In genomic region chr1:223276029-223276428, GRCh38 we compare ENCODE assay signal across 24 cellular contexts.
"Had no signal": no experiment of that assay in that cellular context is flagged by ENCODE, and none has a peak within 500 bp of the region (broad histone marks: within the 10 kb centered on the region; RNA-seq: fewer than 3 reads in every experiment).

No MANE protein-coding gene starts in this region.

- H3K27me3 ChIP-seq: gastroesophageal sphincter, hepatocyte, neural progenitor cell, uterus had no signal

- H2AFZ ChIP-seq: hepatocyte, neural progenitor cell had no signal

- ATAC-seq: effector memory CD8-positive, alpha-beta T cell; gastroesophageal sphincter; natural killer cell; right cardiac atrium; T-helper 17 cell had no signal

- H3K4me3 Mint-ChIP-seq: activated T-cell treated with anti-CD3 and anti-CD28 coated beads, Interleukin-2, amount 50 U/mL, for 24 hours; effector memory CD8-positive, alpha-beta T cell; natural killer cell; neural progenitor cell; T-helper 17 cell; type B pancreatic cell had no signal

- H3K9ac ChIP-seq: neural progenitor cell had no signal

- H3K4me1 ChIP-seq: gastroesophageal sphincter, left ventricle myocardium inferior, spleen, uterus had no signal

- H3K27me3 Mint-ChIP-seq: activated T-cell treated with anti-CD3 and anti-CD28 coated beads, Interleukin-2, amount 50 U/mL, for 24 hours; T-helper 17 cell had no signal

- H3K9me3 Mint-ChIP-seq: activated T-cell treated with anti-CD3 and anti-CD28 coated beads, Interleukin-2, amount 50 U/mL, for 24 hours; activated T-helper 2 cell treated with anti-CD3 and anti-CD28 coated beads, Interferon-gamma antibody, Interleukin-2, Interleukin-4, amounts not matched to agents 10 μg/mL and 5 μg/mL and 100 μg/mL, durations not matched to agents 14 hours and 24 hours and 36 hours; effector memory CD8-positive, alpha-beta T cell; natural killer cell; type B pancreatic cell had no signal

- H3K36me3 Mint-ChIP-seq: natural killer cell, neural progenitor cell, type B pancreatic cell had no signal

- H3K4me2 ChIP-seq: hepatocyte, neural progenitor cell had no signal

- H3K4me1 Mint-ChIP-seq: natural killer cell had no signal

- H3K4me3 ChIP-seq: gastroesophageal sphincter, hepatocyte, left ventricle myocardium inferior, lung, neural progenitor cell, spleen, thoracic aorta, uterus had no signal

- H3K27ac ChIP-seq: gastroesophageal sphincter, hepatocyte, left ventricle myocardium inferior, neural progenitor cell, spleen, thoracic aorta, uterus had no signal

- H3K79me2 ChIP-seq: hepatocyte had no signal

- DNase-seq: activated CD4-positive, CD25-positive, alpha-beta regulatory T cell treated with anti-CD3 and anti-CD28 coated beads, Interleukin-2, amount 50 U/mL, for 72 hours; activated CD8-positive, alpha-beta memory T cell treated with anti-CD3 and anti-CD28 coated beads, Interleukin-2, amount 50 U/mL, for 4 hours; activated T-cell treated with anti-CD3 and anti-CD28 coated beads, Interleukin-2, amount 50 U/mL, for 24 hours; amygdala; caudate nucleus; cortex of kidney; effector memory CD8-positive, alpha-beta T cell; islet precursor cell; left ventricle myocardium inferior; mesendoderm; natural killer cell; posterior cingulate gyrus; right cardiac atrium; spleen; stimulated activated naive CD4-positive, alpha-beta T cell; T-helper 17 cell; uterus had no signal

- H3K36me3 ChIP-seq: gastroesophageal sphincter, left ventricle myocardium inferior, neural progenitor cell, spleen, thoracic aorta, uterus had no signal

- H3K27ac Mint-ChIP-seq: activated T-cell treated with anti-CD3 and anti-CD28 coated beads, Interleukin-2, amount 50 U/mL, for 24 hours; activated T-helper 2 cell treated with anti-CD3 and anti-CD28 coated beads, Interferon-gamma antibody, Interleukin-2, Interleukin-4, amounts not matched to agents 10 μg/mL and 5 μg/mL and 100 μg/mL, durations not matched to agents 14 hours and 24 hours and 36 hours; effector memory CD8-positive, alpha-beta T cell; natural killer cell; neural progenitor cell; T-helper 17 cell; type B pancreatic cell had no signal
